In the genomic region with DNA sequence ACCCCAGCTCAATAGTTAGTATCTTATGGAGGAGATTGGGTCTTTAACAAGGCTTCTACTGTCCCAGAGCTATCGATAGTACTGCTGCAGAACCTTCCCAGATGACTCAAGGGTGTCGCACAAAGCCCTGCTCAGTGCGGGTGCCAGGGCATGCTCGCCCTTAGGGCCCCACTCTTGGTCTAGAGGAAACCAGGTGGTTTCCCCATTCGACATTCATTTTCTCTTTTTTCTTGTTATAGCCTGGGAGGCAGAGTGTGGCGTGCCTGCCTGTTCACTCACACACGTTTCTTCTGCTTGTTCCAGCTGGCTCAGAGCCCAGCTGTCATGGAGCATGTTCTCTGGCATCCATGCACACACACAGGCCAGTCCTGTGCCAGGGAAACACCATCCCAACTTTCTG, we compare ENCODE assay signal across 8 cellular contexts.
DNase-seq lines count a peak whose midpoint lies in the region; ATAC-seq, FAIRE-seq and TF ChIP-seq lines count a peak whose summit lies in the region.

No MANE protein-coding gene starts in this region.

- ATAC-seq in GM21423 (IDR thresholded peaks at IDR 0.05; ENCODE audit: unreplicated experiment) = peak; percentile 69

- FAIRE-seq in GM12891 (lab: Jason Lieb, UNC) = peak; percentile 51

- DNase-seq in GM12891 (ENCODE audit: insufficient read length, low spot score) = no peak
- peak; percentile 13 for DNase-seq in NCI-H1694 (lab: John Stamatoyannopoulos, UW)
- DNase-seq in foreskin melanocyte = peak; percentile 49
- no peak for DNase-seq in UCSD-AML1 (lab: John Stamatoyannopoulos, UW; ENCODE audit: unreplicated experiment)
- DNase-seq in HAP-1 (ENCODE audit: low spot score in 2 of 2) = no peak
- no peak for DNase-seq in NCI-H187 (lab: John Stamatoyannopoulos, UW)
- DNase-seq in GOT3 (lab: John Stamatoyannopoulos, UW) = no peak

- H3K9me3 ChIP-seq in HAP-1 = no peaks in the 10 kb centered on the region

- TF ChIP-seq POLR2A in GM12891 (IDR thresholded peaks at IDR 0.05; ENCODE audit: low read depth, low read length) = no peak

- no peaks in the 10 kb centered on the region for H3K27me3 ChIP-seq in HAP-1 (ENCODE audit: low read depth)

- no peaks in the 10 kb centered on the region for H3K4me1 ChIP-seq in HAP-1

- H3K4me3 ChIP-seq in HAP-1 = no peak overlapping the region

- H3K36me3 ChIP-seq in HAP-1 (replicated peaks) = no peaks in the 10 kb centered on the region

- in situ Hi-C loops in HAP-1 (cut with MboI; ENCODE audit: low sequenced_read_pairs) = loop anchor here (10.0 kb wide), 1 partner anchor 346 kb away; no protein-coding TSS in a partner anchor

TF ChIP-seq in GM12891, 5 proteins besides CTCF, POLR2A, EP300 and RAD21:
- TF ChIP-seq SPI1 (IDR thresholded peaks at IDR 0.05; ENCODE audit: low read depth, low read length) = no peak
- no peak for TF ChIP-seq POU2F2 (IDR thresholded peaks at IDR 0.05; ENCODE audit: low read depth, low read length)
- no peak for TF ChIP-seq PAX5 (IDR thresholded peaks at IDR 0.05; ENCODE audit: insufficient read depth, low read length, severe bottlenecking)
- no peak for TF ChIP-seq POLR2AphosphoS5 (IDR thresholded peaks at IDR 0.05; ENCODE audit: low read depth, low read length)
- no peak for TF ChIP-seq TAF1 (IDR thresholded peaks at IDR 0.05; ENCODE audit: low read depth, low read length)
TF ChIP-seq in GM12891: peak in this region for 0.

Comparison
In these comparisons a context has a peak if more than half of its experiments do, and no peak if none do; other contexts are left out.
1. DNase-seq: peak in NCI-H1694 (single experiment) and foreskin melanocyte (single experiment); none in GM12891 (single experiment), UCSD-AML1 (single experiment), HAP-1 (0 of 2), NCI-H187 (0 of 2) and GOT3 (single experiment).